Comparison of ENCODE assay signal across 1 cellular context in the genomic region with DNA sequence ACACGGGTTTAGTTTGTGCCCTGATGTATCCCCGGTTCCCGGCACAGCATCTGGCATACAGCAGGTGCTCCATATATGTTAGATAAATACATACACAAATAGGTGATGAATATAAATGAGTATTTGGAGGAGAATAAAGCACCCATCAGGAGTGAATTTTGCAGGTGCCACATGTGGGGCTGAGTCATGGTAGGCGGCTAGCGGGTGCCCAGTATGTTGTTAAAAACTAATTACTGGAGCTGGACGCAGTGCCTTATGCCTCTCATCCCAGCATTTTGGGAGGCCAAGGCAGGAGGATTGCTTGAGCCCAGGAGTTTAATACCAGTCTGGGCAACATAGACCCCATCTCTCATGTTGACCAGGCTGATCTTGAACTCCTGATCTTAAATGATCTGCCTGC.
TF ChIP-seq lines count a peak whose summit lies in the region.

No MANE protein-coding gene starts in this region.

TF ChIP-seq in HepG2, 621 proteins besides CTCF, POLR2A, EP300 and RAD21 (continued from another document):
- TF ChIP-seq, protein P1, sequence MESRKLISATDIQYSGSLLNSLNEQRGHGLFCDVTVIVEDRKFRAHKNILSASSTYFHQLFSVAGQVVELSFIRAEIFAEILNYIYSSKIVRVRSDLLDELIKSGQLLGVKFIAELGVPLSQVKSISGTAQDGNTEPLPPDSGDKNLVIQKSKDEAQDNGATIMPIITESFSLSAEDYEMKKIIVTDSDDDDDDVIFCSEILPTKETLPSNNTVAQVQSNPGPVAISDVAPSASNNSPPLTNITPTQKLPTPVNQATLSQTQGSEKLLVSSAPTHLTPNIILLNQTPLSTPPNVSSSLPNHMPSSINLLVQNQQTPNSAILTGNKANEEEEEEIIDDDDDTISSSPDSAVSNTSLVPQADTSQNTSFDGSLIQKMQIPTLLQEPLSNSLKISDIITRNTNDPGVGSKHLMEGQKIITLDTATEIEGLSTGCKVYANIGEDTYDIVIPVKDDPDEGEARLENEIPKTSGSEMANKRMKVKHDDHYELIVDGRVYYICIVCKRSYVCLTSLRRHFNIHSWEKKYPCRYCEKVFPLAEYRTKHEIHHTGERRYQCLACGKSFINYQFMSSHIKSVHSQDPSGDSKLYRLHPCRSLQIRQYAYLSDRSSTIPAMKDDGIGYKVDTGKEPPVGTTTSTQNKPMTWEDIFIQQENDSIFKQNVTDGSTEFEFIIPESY (CRISPR knock-in tag; IDR thresholded peaks at IDR 0.05): peak; percentile 81; the same call in 1 of the 2 replicates
